Comparison of ENCODE assay signal across 18 cellular contexts in the genomic region with DNA sequence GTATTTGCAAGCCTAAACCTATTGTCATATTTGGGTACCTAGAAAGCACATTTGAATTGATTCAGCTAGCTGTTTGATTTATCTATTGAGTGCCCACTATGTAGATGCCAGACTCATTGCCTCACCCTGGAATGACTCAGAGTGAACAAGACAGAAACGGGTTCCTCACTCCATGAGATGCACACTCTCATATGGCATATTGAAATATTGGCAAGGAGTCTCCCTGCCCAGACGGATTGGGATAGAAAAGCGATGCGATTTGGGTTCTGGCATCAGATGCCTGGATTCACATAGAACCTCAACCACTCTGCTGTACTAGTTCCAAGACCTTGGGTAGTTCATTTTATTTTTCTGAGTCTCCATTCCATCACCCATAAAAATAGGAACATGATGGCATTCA. TPM values are rescaled to one million over a fixed set of nuclear protein-coding genes. Genes with fewer than 3 reads are reported as not detected.
A peak's percentile ranks its signal among the peaks of the same experiment; 100 is the strongest.
DNase-seq lines count a peak whose midpoint lies in the region; ATAC-seq and TF ChIP-seq lines count a peak whose summit lies in the region.
"Had no signal": no experiment of that assay in that cellular context is flagged by ENCODE, and none has a peak within 500 bp of the region (broad histone marks: within the 10 kb centered on the region; RNA-seq: fewer than 3 reads in every experiment).

No MANE protein-coding gene starts in this region.

- DNase-seq in M059J (ENCODE audit: low read depth) = peak; percentile 16
- no peak for DNase-seq in foreskin keratinocyte
- DNase-seq in islet precursor cell = no peak
- DNase-seq in NCI-H510A (lab: John Stamatoyannopoulos, UW) = no peak
- DNase-seq: DMS79, Kasumi-1, NCI-H1105, NCI-H2081, NCI-H510A treated with DMSO at 0.1 percent for 48 hours, NCI-H774, SHP77 treated with DMSO at 0.1 percent for 48 hours, SK-N-SH had no signal

- H3K27ac Mint-ChIP-seq in brain = peak overlapping the region in 3 of 5 experiments; percentile 6 to 55 (median 22)

- ATAC-seq in foreskin keratinocyte (peak; percentile 79), HG03095 (IDR thresholded peaks at IDR 0.05; ENCODE audit: unreplicated experiment) (no peak), GM18907 (IDR thresholded peaks at IDR 0.05; ENCODE audit: unreplicated experiment) (no peak)
- ATAC-seq: HCT116 had no signal

- H3K27me3 ChIP-seq in foreskin keratinocyte = no peaks in the 10 kb centered on the region

- H3K27ac ChIP-seq in foreskin keratinocyte = no peak overlapping the region

- peaks cover 0 to 2% (median 0%) of the 10 kb centered on the region in 5 experiments for H3K9me3 Mint-ChIP-seq in brain

- peak overlapping the region in 1 of 5 experiments; percentile 5 for H3K4me3 Mint-ChIP-seq in brain

- H3K4me1 ChIP-seq in foreskin keratinocyte = no peaks in the 10 kb centered on the region

- H3K4me1 Mint-ChIP-seq in brain = peaks cover 35% of the 10 kb centered on the region

- H3K36me3 Mint-ChIP-seq in brain = peaks cover 80% of the 10 kb centered on the region

- no peaks in the 10 kb centered on the region for H3K27me3 Mint-ChIP-seq in brain

- TF ChIP-seq CTCF in brain (conservative IDR thresholded peaks at IDR 0.05) (no peak), foreskin keratinocyte (conservative IDR thresholded peaks at IDR 0.05) (no peak)

RNA-seq across cellular contexts. Expression of a gene that starts 22.5 kb away (rescaled TPM):
- 1.3 and 1.6 TPM in 2 replicates for total RNA-seq in M059J (2014; rRNA removed; shearing (Covaris generic))
- polyA plus RNA-seq in brain (ENCODE audit: insufficient read depth, low read depth, low replicate concordance) (13.6 TPM), foreskin keratinocyte (0.02 TPM in 2 replicates)
- 0.04 TPM in 1 of 2 replicates, not detected in the other for total RNA-seq in foreskin keratinocyte
- total RNA-seq: OCI-LY7, RPMI7951 had no signal
